ENCODE assay signal across 16 cellular contexts in genomic region chr5:151673421-151673820, GRCh38. TPM values are rescaled to one million over a fixed set of nuclear protein-coding genes. Genes with fewer than 3 reads are reported as not detected.
A peak's percentile ranks its signal among the peaks of the same experiment; 100 is the strongest.
DNase-seq lines count a peak whose midpoint lies in the region; ATAC-seq and TF ChIP-seq lines count a peak whose summit lies in the region.
"Had no signal": no experiment of that assay in that cellular context is flagged by ENCODE, and none has a peak within 500 bp of the region (broad histone marks: within the 10 kb centered on the region; RNA-seq: fewer than 3 reads in every experiment).

No MANE protein-coding gene starts in this region.

- POLR2A ChIA-PET in Caco-2 (lab: Charles Lee): no interaction called here

- H3K36me3 Mint-ChIP-seq in Caco-2 (ENCODE audit: insufficient read depth, unreplicated experiment): no peaks in the 10 kb centered on the region
- H3K36me3 Mint-ChIP-seq: immature natural killer cell had no signal

- no peak for TF ChIP-seq CTCF in Caco-2 (IDR thresholded peaks at IDR 0.05; ENCODE audit: insufficient read depth in 1 of 2, low read depth in 1 of 2, low read length in 1 of 2, severe bottlenecking in 1 of 2, unreplicated experiment in 1 of 2)
- no peak for TF ChIP-seq CTCF in lower lobe of right lung (IDR thresholded peaks at IDR 0.05)
- no peak for TF ChIP-seq CTCF in spleen (IDR thresholded peaks at IDR 0.05 in 8 of 11, conservative IDR thresholded peaks at IDR 0.05 in 3 of 11)

- H3K4me1 Mint-ChIP-seq in Caco-2 (ENCODE audit: low read depth, unreplicated experiment): peaks cover 33% of the 10 kb centered on the region
- H3K4me1 Mint-ChIP-seq: activated B cell treated with CpG ODN at 0.5 μM for 24 hours; activated naive CD8-positive, alpha-beta T cell treated with anti-CD3 and anti-CD28 coated beads, Interleukin-2, amount 50 U/mL, for 24 hours; immature natural killer cell had no signal

- H3K4me1 ChIP-seq in Caco-2 (peaks cover 55% of the 10 kb centered on the region), adipocyte (ENCODE audit: control insufficient read depth, insufficient read depth, low read length) (peaks cover 98% of the 10 kb centered on the region), lower lobe of right lung (peaks cover 97% of the 10 kb centered on the region), spleen (peaks cover 16 to 91% (median 67%) of the 10 kb centered on the region in 6 donors)

- H3K9me3 ChIP-seq in Caco-2 (no peaks in the 10 kb centered on the region), adipocyte (ENCODE audit: control insufficient read depth, low read length) (no peaks in the 10 kb centered on the region), lower lobe of right lung (no peaks in the 10 kb centered on the region), spleen (no peaks in the 10 kb centered on the region)

- H3K4me3 Mint-ChIP-seq in Caco-2 (ENCODE audit: unreplicated experiment): no peak overlapping the region
- H3K4me3 Mint-ChIP-seq: activated B cell treated with CpG ODN at 0.5 μM for 24 hours; activated naive CD8-positive, alpha-beta T cell treated with anti-CD3 and anti-CD28 coated beads, Interleukin-2, amount 50 U/mL, for 24 hours; immature natural killer cell had no signal

- WGBS in spleen, 5 donors: 73 to 83% (median 77%) methylated on average over 4 of the region's 4 CpGs

- peak overlapping the region; percentile 87 for H3K27ac ChIP-seq in lower lobe of right lung
- H3K27ac ChIP-seq in spleen: peak overlapping the region in 7 of 8 donors; percentile 62 to 89 (median 79)

- intact Hi-C loops in Caco-2 (cut with micrococcal nuclease; ENCODE audit: unreplicated experiment): no loop called here
- intact Hi-C loops in lower lobe of right lung (cut with DNase I): no loop called here
- intact Hi-C loops in spleen (cut with DNase I; ENCODE audit: low total_unique reads): no loop called here

- H3K27me3 Mint-ChIP-seq in Caco-2 (ENCODE audit: insufficient read depth, unreplicated experiment): no peaks in the 10 kb centered on the region

- BruUV-seq in Caco-2 (replicated peaks; lab: Mats Ljungman, UMichigan): no TSS peak

- peak overlapping the region; percentile 8 for H3K27ac Mint-ChIP-seq in Caco-2 (ENCODE audit: unreplicated experiment)
- H3K27ac Mint-ChIP-seq: activated B cell treated with CpG ODN at 0.5 μM for 24 hours; activated naive CD8-positive, alpha-beta T cell treated with anti-CD3 and anti-CD28 coated beads, Interleukin-2, amount 50 U/mL, for 24 hours; immature natural killer cell had no signal

- ATAC-seq in lower lobe of right lung (no peak), HG03025 (IDR thresholded peaks at IDR 0.05; ENCODE audit: low FRiP score, unreplicated experiment) (no peak), GM19397 (IDR thresholded peaks at IDR 0.05; ENCODE audit: unreplicated experiment) (no peak)
- ATAC-seq: activated naive CD8-positive, alpha-beta T cell treated with anti-CD3 and anti-CD28 coated beads, Interleukin-2, amount 50 U/mL, for 24 hours had no signal

- H3K27me3 ChIP-seq in Caco-2 (replicated peaks; ENCODE audit: control insufficient read depth, insufficient read depth, low read length) (no peaks in the 10 kb centered on the region), adipocyte (replicated peaks; ENCODE audit: control insufficient read depth, insufficient read depth, low read length) (no peaks in the 10 kb centered on the region), lower lobe of right lung (ENCODE audit: low read depth) (no peaks in the 10 kb centered on the region), spleen (replicated peaks in 1 of 7) (no peaks in the 10 kb centered on the region)

- DNase-seq in Caco-2 (no peak), adipocyte (ENCODE audit: low read depth) (no peak), lower lobe of right lung (no peak), spleen (no peak), SIG-M5 (lab: John Stamatoyannopoulos, UW) (no peak), NCI-H446 treated with DMSO at 0.1 percent for 48 hours (lab: John Stamatoyannopoulos, UW) (no peak)
- DNase-seq: activated B cell treated with CpG ODN at 0.5 μM for 24 hours; activated CD8-positive, alpha-beta memory T cell treated with anti-CD3 and anti-CD28 coated beads for 24 hours; activated naive CD8-positive, alpha-beta T cell treated with anti-CD3 and anti-CD28 coated beads, Interleukin-2, amount 50 U/mL, for 24 hours; GOT3; immature natural killer cell; Kasumi-1; NCI-H1436 treated with DMSO at 0.1 percent for 48 hours; stimulated activated naive CD4-positive, alpha-beta T cell had no signal

- peak overlapping the region; percentile 73 for H3K9ac ChIP-seq in adipocyte (ENCODE audit: low read length)

- H3K9me3 Mint-ChIP-seq in Caco-2 (ENCODE audit: unreplicated experiment): no peaks in the 10 kb centered on the region
- H3K9me3 Mint-ChIP-seq: activated B cell treated with CpG ODN at 0.5 μM for 24 hours; activated naive CD8-positive, alpha-beta T cell treated with anti-CD3 and anti-CD28 coated beads, Interleukin-2, amount 50 U/mL, for 24 hours; immature natural killer cell had no signal

- no peaks in the 10 kb centered on the region for H3K36me3 ChIP-seq in Caco-2 (ENCODE audit: control insufficient read depth, insufficient read depth, low read length)
- H3K36me3 ChIP-seq in adipocyte (ENCODE audit: control insufficient read depth, insufficient read depth, low read length, severe bottlenecking): peaks cover 96% of the 10 kb centered on the region
- H3K36me3 ChIP-seq in lower lobe of right lung: peaks cover 68% of the 10 kb centered on the region
- peaks cover 0 to 61% (median 7%) of the 10 kb centered on the region in 6 donors for H3K36me3 ChIP-seq in spleen

- TF ChIP-seq POLR2A in spleen (IDR thresholded peaks at IDR 0.05): no peak

- CTCF ChIA-PET in Caco-2 (lab: Charles Lee): no interaction called here

- H3K4me3 ChIP-seq in Caco-2 (ENCODE audit: low read depth, low read length): no peak overlapping the region
- no peak overlapping the region for H3K4me3 ChIP-seq in adipocyte (ENCODE audit: low read length)
- H3K4me3 ChIP-seq in lower lobe of right lung: no peak overlapping the region
- H3K4me3 ChIP-seq in spleen: no peak overlapping the region

RNA-seq across cellular contexts. Expression of gene SPARC, which starts 13.3 kb away (rescaled TPM):
- total RNA-seq in Caco-2 (2022): 16.1 and 22.7 TPM in 2 replicates
- 904 TPM for total RNA-seq in lower lobe of right lung
- 100 to 1,000 TPM; 320 to 963 (median 552) TPM for total RNA-seq in spleen
- polyA plus RNA-seq in spleen: 100 to 1,000 TPM in 2 of 3 donors, 10 to 100 TPM in 1; 76.5 to 195 (median 135) TPM
- total RNA-seq: activated B cell treated with CpG ODN at 0.5 μM for 24 hours had no signal

Comparison
In these comparisons a context has a peak if more than half of its experiments do, and no peak if none do; other contexts are left out.
1. RNA of gene SPARC, which starts 13.3 kb away (total RNA-seq): 904 TPM in lower lobe of right lung (single experiment) and 320 to 963 TPM in spleen; 16.1 to 22.7 TPM in Caco-2; every median in the first group is over 10 times any median in the second.